Comparison of ENCODE assay signal across 22 cellular contexts in the genomic region with DNA sequence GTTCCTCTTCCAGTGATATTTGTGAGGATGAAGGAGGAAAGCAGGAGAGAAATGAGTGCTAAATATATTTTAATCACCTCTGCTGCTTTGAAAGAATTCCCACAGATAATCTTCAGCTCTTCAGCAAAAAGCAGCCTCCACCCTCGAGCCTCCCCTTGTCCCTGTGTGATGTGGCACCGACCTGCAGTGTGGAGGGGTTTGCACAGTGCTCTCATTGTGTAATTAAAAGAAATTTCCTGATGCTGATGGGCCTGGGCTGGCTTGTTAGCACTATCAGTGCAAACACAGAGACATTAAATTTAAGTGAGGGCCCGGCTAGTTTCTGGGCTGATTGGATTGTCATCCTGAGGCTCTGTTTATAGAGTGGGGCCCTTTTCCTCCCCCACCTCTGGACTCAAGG. TPM values are rescaled to one million over a fixed set of nuclear protein-coding genes. Genes with fewer than 3 reads are reported as not detected.
DNase-seq lines count a peak whose midpoint lies in the region; ATAC-seq and TF ChIP-seq lines count a peak whose summit lies in the region.
"Had no signal": no experiment of that assay in that cellular context is flagged by ENCODE, and none has a peak within 500 bp of the region (broad histone marks: within the 10 kb centered on the region; RNA-seq: fewer than 3 reads in every experiment).

No MANE protein-coding gene starts in this region.

- POLR2A ChIA-PET in RWPE1 (lab: Yijun Ruan, JAX; ENCODE audit: low non-redundant PET) = no interaction called here

- no peaks in the 10 kb centered on the region for H3K27me3 ChIP-seq in layer of hippocampus (ENCODE audit: control insufficient read depth, insufficient read depth, low read length)
- H3K27me3 ChIP-seq: BLaER1 treated with 17β-estradiol and CSF1 and Interleukin-3, amounts not matched to agents 10 nM and 100 nM; SJSA1; upper lobe of right lung had no signal

- H3K27ac ChIP-seq in layer of hippocampus (ENCODE audit: low read depth, low read length) = peak overlapping the region; percentile 72
- H3K27ac ChIP-seq in RWPE1 = no peak overlapping the region
- H3K27ac ChIP-seq: BLaER1 treated with 17β-estradiol and CSF1 and Interleukin-3, amounts not matched to agents 10 nM and 100 nM; GM23248; SJSA1; upper lobe of right lung had no signal

- H3K27ac Mint-ChIP-seq in T-helper 17 cell = peak overlapping the region; percentile 62
- H3K27ac Mint-ChIP-seq: stimulated activated naive CD8-positive, alpha-beta T cell treated with anti-CD3 and anti-CD28 coated beads, Interleukin-15, Interleukin-2, amounts not matched to agents 100 ng/mL and 50 ng/mL, for 24 hours had no signal

- H3K4me1 Mint-ChIP-seq in T-helper 17 cell = peaks cover 33% of the 10 kb centered on the region

- TF ChIP-seq CTCF in RWPE1 (conservative IDR thresholded peaks at IDR 0.05; ENCODE audit: low read depth) = no peak

- H3K27me3 Mint-ChIP-seq in T-helper 17 cell = no peaks in the 10 kb centered on the region
- H3K27me3 Mint-ChIP-seq: activated naive CD8-positive, alpha-beta T cell treated with anti-CD3 and anti-CD28 coated beads, Interleukin-2, amount 10 ng/mL, durations not matched to agents 7 days and 5 days; stimulated activated naive CD8-positive, alpha-beta T cell treated with anti-CD3 and anti-CD28 coated beads, Interleukin-15, Interleukin-2, amounts not matched to agents 100 ng/mL and 50 ng/mL, for 24 hours had no signal

- ATAC-seq in T-helper 17 cell (no peak), HG02610 (IDR thresholded peaks at IDR 0.05; ENCODE audit: unreplicated experiment) (no peak)
- ATAC-seq: esophagus mucosa, Panc1, upper lobe of right lung had no signal

- peaks cover 12% of the 10 kb centered on the region for H3K36me3 Mint-ChIP-seq in T-helper 17 cell (ENCODE audit: low read depth)

- H3K9me3 ChIP-seq in T-helper 17 cell (ENCODE audit: control insufficient read depth, low read length, poor library complexity, severe bottlenecking) = no peaks in the 10 kb centered on the region
- H3K9me3 ChIP-seq: SJSA1, upper lobe of right lung had no signal

- CTCF ChIA-PET in RWPE1 (lab: Yijun Ruan, JAX) = interaction anchor here (0.6 kb wide), 1 partner anchor 44 kb away, joined by 3 read pairs; no protein-coding TSS in a partner anchor

- DNase-seq in COR-L47 (lab: John Stamatoyannopoulos, UW) = peak; percentile 40
- peak; percentile 54 for DNase-seq in NCI-H1092 treated with DMSO at 0.1 percent for 48 hours (lab: John Stamatoyannopoulos, UW)
- no peak for DNase-seq in T-helper 17 cell
- DNase-seq in DMS53 (lab: John Stamatoyannopoulos, UW) = no peak
- no peak for DNase-seq in RWPE1 (ENCODE audit: low spot score)
- DNase-seq: activated CD4-positive, alpha-beta T cell treated with anti-CD3 and anti-CD28 coated beads for 48 hours; activated CD8-positive, alpha-beta memory T cell treated with anti-CD3 and anti-CD28 coated beads, Interleukin-2, amount 50 U/mL, for 48 hours; activated effector memory CD4-positive, alpha-beta T cell treated with Interleukin-2 at 50 U/mL for 16 hours; activated naive CD8-positive, alpha-beta T cell treated with anti-CD3 and anti-CD28 coated beads, Interleukin-2, amount 10 ng/mL, durations not matched to agents 7 days and 5 days; Calu3; effector CD8-positive, alpha-beta T cell; GM23248; kidney glomerular epithelial cell; NCI-H1105 treated with DMSO at 0.1 percent for 48 hours; upper lobe of right lung had no signal

- no peak overlapping the region for H3K4me3 Mint-ChIP-seq in T-helper 17 cell
- H3K4me3 Mint-ChIP-seq: stimulated activated naive CD8-positive, alpha-beta T cell treated with anti-CD3 and anti-CD28 coated beads, Interleukin-15, Interleukin-2, amounts not matched to agents 100 ng/mL and 50 ng/mL, for 24 hours had no signal

RNA-seq across cellular contexts. Expression of a gene that starts 53.4 kb away (rescaled TPM):
- 10 to 100 TPM; 32.0 to 41.6 TPM for total RNA-seq in T-helper 17 cell

Comparison
In these comparisons a context has a peak if more than half of its experiments do, and no peak if none do; other contexts are left out.
1. DNase-seq: peak in COR-L47 (single experiment) and NCI-H1092 treated with DMSO at 0.1 percent for 48 hours (single experiment); none in T-helper 17 cell (0 of 3), DMS53 (single experiment) and RWPE1 (single experiment).